In the genomic region with DNA sequence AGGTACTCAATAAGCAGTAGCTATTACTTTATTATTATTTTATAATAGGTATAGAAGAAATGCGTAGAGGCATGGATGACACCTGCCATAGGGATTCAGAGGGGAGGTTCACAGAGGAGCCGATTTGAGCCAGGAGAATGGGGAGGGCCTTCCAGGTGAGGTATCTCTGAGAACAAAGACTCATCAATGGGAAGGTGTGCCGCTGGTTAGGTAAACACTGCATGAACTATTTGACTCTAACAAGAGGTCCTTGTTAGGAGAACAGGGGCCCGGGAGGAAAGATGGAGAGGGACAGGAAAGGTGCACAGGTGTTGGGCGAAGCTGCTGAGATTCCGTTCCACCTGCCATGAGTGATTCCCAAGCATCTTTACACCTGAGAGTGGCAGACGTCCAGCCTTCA, we compare ENCODE assay signal across 20 cellular contexts. TPM values are rescaled to one million over a fixed set of nuclear protein-coding genes. Genes with fewer than 3 reads are reported as not detected.
A peak's percentile ranks its signal among the peaks of the same experiment; 100 is the strongest.
DNase-seq lines count a peak whose midpoint lies in the region; ATAC-seq and TF ChIP-seq lines count a peak whose summit lies in the region.
"Had no signal": no experiment of that assay in that cellular context is flagged by ENCODE, and none has a peak within 500 bp of the region (broad histone marks: within the 10 kb centered on the region; RNA-seq: fewer than 3 reads in every experiment).

No MANE protein-coding gene starts in this region.

- peaks cover 0 to 10% of the 10 kb centered on the region in 2 donors for H3K4me1 ChIP-seq in right atrium auricular region
- H3K4me1 ChIP-seq: BE2C had no signal

- no peaks in the 10 kb centered on the region for H3K27me3 ChIP-seq in right atrium auricular region
- H3K27me3 ChIP-seq: BE2C, MG63 had no signal

- no peaks in the 10 kb centered on the region for H3K9me3 Mint-ChIP-seq in effector memory CD8-positive, alpha-beta T cell

- no peak overlapping the region for H3K27ac Mint-ChIP-seq in effector memory CD8-positive, alpha-beta T cell
- H3K27ac Mint-ChIP-seq: CD4-positive, CD25-positive, alpha-beta regulatory T cell had no signal

- H3K4me1 Mint-ChIP-seq in effector memory CD8-positive, alpha-beta T cell (ENCODE audit: low read depth in 2 of 2): no peaks in the 10 kb centered on the region
- H3K4me1 Mint-ChIP-seq: CD4-positive, CD25-positive, alpha-beta regulatory T cell had no signal

- DNase-seq in DMS153 (lab: John Stamatoyannopoulos, UW) (peak; percentile 58), DMS79 treated with DMSO at 0.1 percent for 48 hours (lab: John Stamatoyannopoulos, UW) (peak; percentile 62), NCI-H345 treated with DMSO at 0.1 percent for 48 hours (lab: John Stamatoyannopoulos, UW; ENCODE audit: unreplicated experiment) (peak; percentile 55), SW480 (ENCODE audit: low spot score) (peak; percentile 63), right atrium auricular region (ENCODE audit: low spot score) (no peak), NCI-H446 (lab: John Stamatoyannopoulos, UW) (no peak)
- DNase-seq in effector memory CD8-positive, alpha-beta T cell: no peak
- DNase-seq: BE2C; CD4-positive, CD25-positive, alpha-beta regulatory T cell; COR-L47; DMS 273 treated with DMSO at 0.1 percent for 48 hours; Kasumi-1; MG63; NCI-H1092; NCI-H1930; NCI-H2171 treated with DMSO at 0.1 percent for 48 hours; NCI-H774 had no signal

- H3K27ac ChIP-seq in right atrium auricular region: no peak overlapping the region
- H3K27ac ChIP-seq: RWPE1 had no signal

- TF ChIP-seq CTCF in right atrium auricular region (IDR thresholded peaks at IDR 0.05): no peak

- H3K9me3 ChIP-seq in right atrium auricular region: peaks cover 0 to 6% of the 10 kb centered on the region in 2 donors
- H3K9me3 ChIP-seq: BE2C, MG63 had no signal

- ATAC-seq in HG02938 (IDR thresholded peaks at IDR 0.05; ENCODE audit: unreplicated experiment): no peak
- no peak for ATAC-seq in effector memory CD8-positive, alpha-beta T cell (replicated peaks)

- H3K27me3 Mint-ChIP-seq in effector memory CD8-positive, alpha-beta T cell: peaks cover 14 to 21% of the 10 kb centered on the region in 2 donors

- H3K36me3 ChIP-seq in right atrium auricular region: no peaks in the 10 kb centered on the region
- H3K36me3 ChIP-seq: BE2C, MG63 had no signal

- no peak overlapping the region for H3K4me3 ChIP-seq in right atrium auricular region
- H3K4me3 ChIP-seq: MG63 had no signal

- H3K36me3 Mint-ChIP-seq in effector memory CD8-positive, alpha-beta T cell (ENCODE audit: insufficient read depth): no peaks in the 10 kb centered on the region
- H3K36me3 Mint-ChIP-seq: CD4-positive, CD25-positive, alpha-beta regulatory T cell had no signal

- H3K4me3 Mint-ChIP-seq in effector memory CD8-positive, alpha-beta T cell: no peak overlapping the region
- H3K4me3 Mint-ChIP-seq: CD4-positive, CD25-positive, alpha-beta regulatory T cell had no signal

RNA-seq across cellular contexts. Expression of gene TMEM273, which starts 41.8 kb away (rescaled TPM):
- 10 to 100 TPM; 14.3 to 14.8 TPM for total RNA-seq in right atrium auricular region
- total RNA-seq: H1 had no signal

Comparison
In these comparisons a context has a peak if more than half of its experiments do, and no peak if none do; other contexts are left out.
1. DNase-seq: peak in DMS153 (single experiment), DMS79 treated with DMSO at 0.1 percent for 48 hours (single experiment), NCI-H345 treated with DMSO at 0.1 percent for 48 hours (single experiment) and SW480 (single experiment); none in right atrium auricular region (single experiment), NCI-H446 (0 of 2) and effector memory CD8-positive, alpha-beta T cell (0 of 3).